ENCODE assay signal across 8 cellular contexts in the genomic region with DNA sequence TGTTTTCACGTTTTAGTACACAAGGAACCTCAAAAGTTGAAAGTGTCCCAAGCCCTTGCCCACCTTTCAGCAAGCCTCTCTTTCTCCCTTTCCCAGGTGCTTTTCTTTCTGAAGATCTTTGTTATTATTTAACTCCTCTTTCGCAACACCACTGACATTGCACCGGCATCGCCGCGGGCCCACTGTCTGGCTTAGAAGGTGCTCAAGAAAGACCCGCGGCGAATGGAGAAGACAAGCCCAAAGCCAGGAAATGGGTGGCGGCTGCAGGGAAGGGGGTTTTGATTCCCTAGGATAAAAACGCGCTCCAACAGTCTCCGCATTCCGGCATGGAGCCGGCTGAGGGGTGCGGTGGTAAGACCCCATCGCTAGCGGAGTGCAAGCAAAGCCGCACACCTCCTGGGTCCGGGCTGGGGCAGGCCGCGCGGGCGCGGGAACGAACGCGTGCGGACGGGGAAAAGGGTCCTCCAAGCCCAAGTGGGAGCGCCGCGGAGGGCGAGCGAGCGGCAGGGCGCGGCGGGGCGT. TPM values are rescaled to one million over a fixed set of nuclear protein-coding genes. Genes with fewer than 3 reads are reported as not detected.
DNase-seq lines count a peak whose midpoint lies in the region; ATAC-seq, FAIRE-seq and TF ChIP-seq lines count a peak whose summit lies in the region.

No MANE protein-coding gene starts in this region.

- H3K4me2 ChIP-seq in A549: peak overlapping the region; percentile 84

- peak; percentile 19 to 31 for DNase-seq in A549 (ENCODE audit: low read depth in 1 of 2, low spot score in 1 of 2)
- peak; percentile 28 for DNase-seq in HuH-7 (ENCODE audit: low spot score)
- peak; percentile 44 for DNase-seq in bronchial epithelial cell (ENCODE audit: low read depth)
- no peak for DNase-seq in DMS79 (lab: John Stamatoyannopoulos, UW)

- peak; percentile 28 to 48 for ATAC-seq in A549
- ATAC-seq in GM18502 (IDR thresholded peaks at IDR 0.05; ENCODE audit: poor library complexity, unreplicated experiment): no peak
- no peak for ATAC-seq in GM21825 (IDR thresholded peaks at IDR 0.05; ENCODE audit: unreplicated experiment)
- ATAC-seq in HG03175 (IDR thresholded peaks at IDR 0.05; ENCODE audit: unreplicated experiment): no peak

- no peak overlapping the region for H3K9ac ChIP-seq in mucosa of rectum (ENCODE audit: low read depth in 1 of 2, low read length in 2 of 2)

- TF ChIP-seq POLR2A in A549 (IDR thresholded peaks at IDR 0.05; ENCODE audit: low read length): no peak

- CTCF ChIA-PET in A549 (lab: Yijun Ruan, JAX): interaction anchor here (3.6 kb wide), 1 partner anchor 141 kb away, joined by 27 read pairs; no protein-coding TSS in a partner anchor

- WGBS in A549 (ENCODE audit: missing lambda C conversion rate): 7% methylated on average over 19 of the region's 40 CpGs

- POLR2A ChIA-PET in A549 (lab: Yijun Ruan, JAX): no interaction called here

- no peak for FAIRE-seq in A549 (lab: Jason Lieb, UNC)
- no peak for FAIRE-seq in bronchial epithelial cell (lab: Jason Lieb, UNC)

- peak overlapping the region; percentile 72 to 86 for H3K27ac ChIP-seq in A549
- H3K27ac ChIP-seq in mucosa of rectum (ENCODE audit: low read depth in 2 of 2, low read length in 2 of 2): peak overlapping the region in 1 of 2 donors; percentile 32

- H3K27me3 ChIP-seq in bronchial epithelial cell (ENCODE audit: control insufficient read depth, insufficient read depth, low read length) (no peaks in the 10 kb centered on the region), mucosa of rectum (ENCODE audit: control insufficient read depth in 2 of 2, insufficient read depth in 2 of 2, low read length in 2 of 2) (peaks cover 2 to 17% of the 10 kb centered on the region in 2 donors)

- TF ChIP-seq RAD21 in A549 (conservative IDR thresholded peaks at IDR 0.05 in 1 of 2, IDR thresholded peaks at IDR 0.05 in 1 of 2): no peak

- TF ChIP-seq EP300 in A549 (IDR thresholded peaks at IDR 0.05): no peak

- no peak for TF ChIP-seq CTCF in A549 (IDR thresholded peaks at IDR 0.05)
- TF ChIP-seq CTCF in bronchial epithelial cell (IDR thresholded peaks at IDR 0.05; ENCODE audit: insufficient read depth, low read length, severe bottlenecking): no peak

- peaks cover 9% of the 10 kb centered on the region; the same call in 1 of the 3 replicates for H3K4me1 ChIP-seq in A549
- no peaks in the 10 kb centered on the region for H3K4me1 ChIP-seq in mucosa of rectum (ENCODE audit: control insufficient read depth in 2 of 2, insufficient read depth in 2 of 2, low read length in 2 of 2)

- H3K9me3 ChIP-seq in A549: peaks cover 7% of the 10 kb centered on the region
- H3K9me3 ChIP-seq in mucosa of rectum (ENCODE audit: control insufficient read depth in 2 of 2, low read length in 2 of 2): peaks cover 0 to 9% of the 10 kb centered on the region in 2 donors

- H3K4me3 ChIP-seq in A549 (peak overlapping the region; percentile 69), bronchial epithelial cell (ENCODE audit: low read depth, low read length) (peak overlapping the region; percentile 46), mucosa of rectum (ENCODE audit: low read length in 2 of 2) (peak overlapping the region; percentile 44 to 56)

- no peaks in the 10 kb centered on the region for H3K36me3 ChIP-seq in bronchial epithelial cell (ENCODE audit: control insufficient read depth, insufficient read depth, low read length)
- H3K36me3 ChIP-seq in mucosa of rectum (ENCODE audit: control insufficient read depth in 2 of 2, insufficient read depth in 2 of 2, low read length in 2 of 2): no peaks in the 10 kb centered on the region

TF ChIP-seq in A549, 52 proteins besides CTCF, POLR2A, EP300 and RAD21:
- TF ChIP-seq GATA3 (IDR thresholded peaks at IDR 0.05; ENCODE audit: borderline replicate concordance): no peak
- TF ChIP-seq CEBPB (IDR thresholded peaks at IDR 0.05): peak; percentile 79 to 91
- no peak for TF ChIP-seq CHD2 (IDR thresholded peaks at IDR 0.05; ENCODE audit: low read length, partially characterized antibody)
- TF ChIP-seq PHF8 (IDR thresholded peaks at IDR 0.05; ENCODE audit: borderline replicate concordance, low read depth): peak; percentile 17; the same call in 1 of the 2 replicates
- TF ChIP-seq NPAS2 (CRISPR knock-in tag; IDR thresholded peaks at IDR 0.05; ENCODE audit: borderline replicate concordance): no peak
- no peak for TF ChIP-seq FOSB (CRISPR knock-in tag; IDR thresholded peaks at IDR 0.05)
- no peak for TF ChIP-seq EHF (CRISPR knock-in tag; IDR thresholded peaks at IDR 0.05)
- no peak for TF ChIP-seq HOXB13 (CRISPR knock-in tag; IDR thresholded peaks at IDR 0.05; ENCODE audit: low read depth)
- TF ChIP-seq RARB (CRISPR knock-in tag; IDR thresholded peaks at IDR 0.05): no peak
- no peak for TF ChIP-seq POLR2AphosphoS2 (conservative IDR thresholded peaks at IDR 0.05; ENCODE audit: low read length)
- TF ChIP-seq, protein P1, sequence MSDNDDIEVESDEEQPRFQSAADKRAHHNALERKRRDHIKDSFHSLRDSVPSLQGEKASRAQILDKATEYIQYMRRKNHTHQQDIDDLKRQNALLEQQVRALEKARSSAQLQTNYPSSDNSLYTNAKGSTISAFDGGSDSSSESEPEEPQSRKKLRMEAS (IDR thresholded peaks at IDR 0.05): peak; percentile 57; the same call in 1 of the 2 replicates
- no peak for TF ChIP-seq ZSCAN20 (CRISPR knock-in tag; IDR thresholded peaks at IDR 0.05)

RNA-seq across cellular contexts. Expression of gene AFAP1L1, which starts 0.4 kb away (rescaled TPM):
- 1.5 and 2.4 TPM in 2 replicates for polyA plus RNA-seq in A549 (2011; rRNA removed)
- 1.4 and 1.8 TPM in 2 replicates for polyA plus RNA-seq in A549 (2012; cell fraction: cytosol; rRNA removed)
- 1.1 and 1.6 TPM in 2 replicates for polyA plus RNA-seq in A549 (2012; cell fraction: nucleus; rRNA removed)
- polyA plus RNA-seq in A549 (2017; fragmentation: RNase III; extraction: RNeasy Plus Mini Kit Qiagen cat#74134 plus additional on column Dnase treatment): 3.3 to 3.5 TPM (median 3.4 TPM) in 3 replicates
- polyA minus RNA-seq in A549 (2011; rRNA and poly(A)+ RNA removed): 2.1 and 3.1 TPM in 2 replicates
- total RNA-seq in bronchial epithelial cell: 17.4 and 21.9 TPM in 2 replicates

Comparison
In these comparisons a context has a peak if more than half of its experiments do, and no peak if none do; other contexts are left out.
1. ATAC-seq: peak in A549 (2 of 2); none in GM18502 (single experiment), GM21825 (single experiment) and HG03175 (single experiment).
2. Peak in every context shown above with its lines, with median percentiles within 50 percentile points of each other: H3K4me3 ChIP-seq.